Comparison of ENCODE assay signal across 1 cellular context in genomic region chr7:42572046-42572445, GRCh38.
TF ChIP-seq lines count a peak whose summit lies in the region.

No MANE protein-coding gene starts in this region.

TF ChIP-seq in SK-N-SH treated with all-trans-retinoic acid at 6 μM for 48 hours, 23 proteins besides CTCF, POLR2A, EP300 and RAD21 (continued from another document):
- TF ChIP-seq PATZ1 (CRISPR knock-in tag; IDR thresholded peaks at IDR 0.05; ENCODE audit: borderline replicate concordance) = no peak
- no peak for TF ChIP-seq OSR1 (CRISPR knock-in tag; IDR thresholded peaks at IDR 0.05)
- no peak for TF ChIP-seq CREB5 (CRISPR knock-in tag; IDR thresholded peaks at IDR 0.05; ENCODE audit: low read depth)
- no peak for TF ChIP-seq ZNF8 (CRISPR knock-in tag; IDR thresholded peaks at IDR 0.05)
